Comparison of ENCODE assay signal across 9 cellular contexts in the genomic region with DNA sequence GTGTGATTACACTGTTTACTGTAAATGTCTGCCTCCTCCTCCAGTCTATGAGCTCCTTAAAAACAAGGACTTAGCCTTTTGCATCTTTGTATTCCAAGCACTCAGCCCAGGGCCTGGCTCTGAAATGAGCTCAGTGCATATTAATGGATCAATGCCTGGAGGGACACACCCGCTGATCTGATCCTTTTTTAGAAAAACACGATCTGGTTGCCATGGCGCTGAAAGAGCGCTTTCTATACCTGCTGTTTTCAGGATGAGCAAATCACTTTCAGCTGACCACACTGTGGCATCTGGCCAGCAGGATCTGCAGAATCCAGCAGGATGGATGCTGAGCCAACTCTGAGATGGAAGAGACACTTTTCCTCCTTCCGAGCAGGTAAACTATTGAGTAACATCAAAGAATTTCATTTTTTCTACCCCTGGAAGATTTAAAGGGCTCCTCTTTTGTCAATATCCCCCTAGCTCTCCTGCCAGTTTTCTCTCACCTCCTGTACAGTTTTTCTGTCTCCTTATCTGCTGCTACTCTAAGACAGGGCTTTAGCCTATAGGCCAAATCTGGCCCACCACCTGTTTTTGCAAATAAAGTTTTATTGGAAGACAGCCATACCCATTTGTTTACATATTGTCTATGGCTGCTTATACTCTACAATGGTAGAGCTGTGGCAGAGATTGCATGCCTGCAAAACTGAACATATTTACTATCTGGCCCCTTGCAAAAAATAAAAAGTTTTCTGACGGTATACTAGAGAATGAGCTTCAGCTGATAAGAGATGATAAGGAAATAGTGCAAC.
DNase-seq lines count a peak whose midpoint lies in the region; FAIRE-seq and TF ChIP-seq lines count a peak whose summit lies in the region.
"Had no signal": no experiment of that assay in that cellular context is flagged by ENCODE, and none has a peak within 500 bp of the region (broad histone marks: within the 10 kb centered on the region; RNA-seq: fewer than 3 reads in every experiment).

No MANE protein-coding gene starts in this region.

- no peak for TF ChIP-seq CTCF in fibroblast of mammary gland (conservative IDR thresholded peaks at IDR 0.05; ENCODE audit: control insufficient read depth, insufficient read depth, low read depth, low read length)

- DNase-seq in NCI-H1694 (lab: John Stamatoyannopoulos, UW) = peak; percentile 11
- no peak for DNase-seq in NCI-H1694 treated with DMSO at 0.1 percent for 48 hours (lab: John Stamatoyannopoulos, UW)
- peak; percentile 13 for DNase-seq in RPMI8226
- peak; percentile 53 for DNase-seq in fibroblast of mammary gland (ENCODE audit: low read depth)
- peak; percentile 29 for DNase-seq in putamen (ENCODE audit: low spot score)
- no peak for DNase-seq in foreskin melanocyte
- no peak for DNase-seq in RCC 7860 (ENCODE audit: low spot score)
- DNase-seq in NCI-H510A (lab: John Stamatoyannopoulos, UW) = no peak

- FAIRE-seq in RCC 7860 (lab: Jason Lieb, UNC) = no peak
- FAIRE-seq: A204.1 had no signal

- H3K4me3 ChIP-seq in fibroblast of mammary gland (ENCODE audit: control insufficient read depth, low read depth, low read length) = no peak overlapping the region

Comparison
In these comparisons a context has a peak if more than half of its experiments do, and no peak if none do; other contexts are left out.
1. DNase-seq: peak in NCI-H1694 (single experiment), RPMI8226 (single experiment), fibroblast of mammary gland (single experiment) and putamen (single experiment); none in NCI-H1694 treated with DMSO at 0.1 percent for 48 hours (single experiment), foreskin melanocyte (single experiment), RCC 7860 (single experiment) and NCI-H510A (single experiment).